ENCODE assay signal across 1 cellular context in the genomic region with DNA sequence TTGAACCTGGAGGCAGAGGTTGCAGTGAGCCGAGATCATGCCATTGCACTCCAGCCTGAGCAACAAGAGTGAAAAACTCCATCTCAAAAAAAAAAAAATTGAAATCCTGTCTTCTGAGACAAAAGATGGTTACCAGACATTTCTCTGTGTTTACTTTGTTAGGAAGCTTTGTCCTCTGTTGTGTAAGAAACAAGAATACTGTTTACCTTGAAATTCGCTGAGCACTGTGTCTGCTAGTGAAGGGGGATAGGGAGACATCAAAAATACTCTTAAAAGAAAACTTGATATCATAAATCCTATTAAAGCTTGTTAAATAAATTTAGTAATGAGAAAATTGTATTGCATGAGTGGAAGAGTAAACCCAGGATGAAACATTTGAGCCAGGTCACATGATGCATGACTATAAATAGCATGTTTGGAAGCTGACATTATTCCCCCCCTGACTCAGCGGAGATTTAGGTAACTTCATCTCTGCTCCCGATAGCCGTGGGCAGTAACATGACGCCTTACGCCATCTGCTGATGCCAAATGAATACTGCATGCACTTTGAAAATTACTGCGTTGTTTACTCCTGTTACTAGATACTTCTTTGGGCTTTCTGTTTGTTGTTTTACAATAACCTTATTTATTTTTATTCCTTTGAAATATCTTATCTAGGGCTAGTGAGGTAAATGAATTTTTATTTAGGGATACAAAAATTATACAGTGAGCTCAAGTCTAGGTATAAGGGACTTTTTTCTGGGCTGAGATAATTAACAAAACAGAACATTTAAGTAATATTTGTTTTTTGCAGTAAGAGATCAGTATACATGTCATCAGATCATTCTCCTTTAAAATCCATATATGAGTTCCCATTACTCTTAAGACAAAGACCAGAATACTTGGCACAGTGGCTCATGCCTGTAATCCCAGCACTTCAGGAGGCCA.
TF ChIP-seq lines count a peak whose summit lies in the region.

No MANE protein-coding gene starts in this region.

TF ChIP-seq in HepG2, 621 proteins besides CTCF, POLR2A, EP300 and RAD21 (continued from another document and continues in another):
- TF ChIP-seq, protein P1, sequence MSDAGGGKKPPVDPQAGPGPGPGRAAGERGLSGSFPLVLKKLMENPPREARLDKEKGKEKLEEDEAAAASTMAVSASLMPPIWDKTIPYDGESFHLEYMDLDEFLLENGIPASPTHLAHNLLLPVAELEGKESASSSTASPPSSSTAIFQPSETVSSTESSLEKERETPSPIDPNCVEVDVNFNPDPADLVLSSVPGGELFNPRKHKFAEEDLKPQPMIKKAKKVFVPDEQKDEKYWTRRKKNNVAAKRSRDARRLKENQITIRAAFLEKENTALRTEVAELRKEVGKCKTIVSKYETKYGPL (CRISPR knock-in tag; IDR thresholded peaks at IDR 0.05) = no peak
- TF ChIP-seq ZNF30 (CRISPR knock-in tag; IDR thresholded peaks at IDR 0.05) (no peak), ZNF264 (CRISPR knock-in tag; IDR thresholded peaks at IDR 0.05) (no peak), ZNF530 (CRISPR knock-in tag; IDR thresholded peaks at IDR 0.05; ENCODE audit: low read depth) (no peak), ZFAT (CRISPR knock-in tag; conservative IDR thresholded peaks at IDR 0.05) (no peak), ZNF792 (CRISPR knock-in tag; IDR thresholded peaks at IDR 0.05) (no peak), RARA (CRISPR knock-in tag; IDR thresholded peaks at IDR 0.05) (no peak), MED1 (CRISPR knock-in tag; IDR thresholded peaks at IDR 0.05) (0 out of 2 replicates have a peak, but pooled peaks have one; percentile 20), SRSF4 (IDR thresholded peaks at IDR 0.05; ENCODE audit: low read depth, low read length, poor library complexity, severe bottlenecking) (no peak), TEAD2 (CRISPR knock-in tag; IDR thresholded peaks at IDR 0.05) (no peak), RCOR2 (CRISPR knock-in tag; IDR thresholded peaks at IDR 0.05) (no peak), HMG20A (CRISPR knock-in tag; IDR thresholded peaks at IDR 0.05; ENCODE audit: borderline replicate concordance) (no peak), ZNF430 (CRISPR knock-in tag; IDR thresholded peaks at IDR 0.05) (no peak), MAZ (IDR thresholded peaks at IDR 0.05; ENCODE audit: borderline replicate concordance, low read depth, low read length) (no peak), MAZ (CRISPR knock-in tag; IDR thresholded peaks at IDR 0.05; ENCODE audit: low read depth) (no peak), CCDC6 (CRISPR knock-in tag; IDR thresholded peaks at IDR 0.05) (no peak), CREM (IDR thresholded peaks at IDR 0.05) (no peak), CREM (CRISPR knock-in tag; IDR thresholded peaks at IDR 0.05) (no peak), ZNF329 (CRISPR knock-in tag; IDR thresholded peaks at IDR 0.05; ENCODE audit: low read depth) (no peak), STAG1 (CRISPR knock-in tag; IDR thresholded peaks at IDR 0.05) (peak; percentile 94), HHEX (CRISPR knock-in tag; IDR thresholded peaks at IDR 0.05) (no peak), ZNF431 (CRISPR knock-in tag; IDR thresholded peaks at IDR 0.05; ENCODE audit: borderline replicate concordance, low read depth) (no peak), HNRNPL (IDR thresholded peaks at IDR 0.05; ENCODE audit: low read depth, low read length) (no peak), ZC3H13 (CRISPR knock-in tag; IDR thresholded peaks at IDR 0.05) (no peak), DNMT3B (CRISPR knock-in tag; conservative IDR thresholded peaks at IDR 0.05) (0 out of 2 replicates have a peak, but pooled peaks have one; percentile 64), ARID2 (CRISPR knock-in tag; IDR thresholded peaks at IDR 0.05; ENCODE audit: borderline replicate concordance) (no peak), ZNF83 (CRISPR knock-in tag; IDR thresholded peaks at IDR 0.05; ENCODE audit: borderline replicate concordance) (no peak), ZNF234 (CRISPR knock-in tag; conservative IDR thresholded peaks at IDR 0.05) (no peak), TBX2 (CRISPR knock-in tag; IDR thresholded peaks at IDR 0.05; ENCODE audit: borderline replicate concordance) (no peak), ZNF660 (CRISPR knock-in tag; IDR thresholded peaks at IDR 0.05; ENCODE audit: borderline replicate concordance, low read depth) (no peak), FOXM1 (CRISPR knock-in tag; IDR thresholded peaks at IDR 0.05) (no peak), MTF1 (CRISPR knock-in tag; IDR thresholded peaks at IDR 0.05) (no peak), MEIS1 (CRISPR knock-in tag; IDR thresholded peaks at IDR 0.05; ENCODE audit: borderline replicate concordance) (no peak), SMAD9 (CRISPR knock-in tag; IDR thresholded peaks at IDR 0.05) (no peak), TBX3 (IDR thresholded peaks at IDR 0.05; ENCODE audit: borderline replicate concordance) (no peak), NFE2L1 (CRISPR knock-in tag; IDR thresholded peaks at IDR 0.05; ENCODE audit: borderline replicate concordance) (no peak), MTA1 (CRISPR knock-in tag; IDR thresholded peaks at IDR 0.05; ENCODE audit: borderline replicate concordance) (no peak), ZNF746 (CRISPR knock-in tag; IDR thresholded peaks at IDR 0.05) (no peak), MEF2D (CRISPR knock-in tag; IDR thresholded peaks at IDR 0.05) (peak; percentile 59; the same call in 1 of the 2 replicates), YEATS2 (CRISPR knock-in tag; IDR thresholded peaks at IDR 0.05; ENCODE audit: borderline replicate concordance) (no peak), ASH2L (IDR thresholded peaks at IDR 0.05; ENCODE audit: insufficient read length, low read depth, low read length) (no peak), ARNT (IDR thresholded peaks at IDR 0.05) (no peak), ZNF510 (CRISPR knock-in tag; IDR thresholded peaks at IDR 0.05; ENCODE audit: low read depth) (no peak), ZNF7 (CRISPR knock-in tag; IDR thresholded peaks at IDR 0.05) (no peak)
- TF ChIP-seq, protein P2, sequence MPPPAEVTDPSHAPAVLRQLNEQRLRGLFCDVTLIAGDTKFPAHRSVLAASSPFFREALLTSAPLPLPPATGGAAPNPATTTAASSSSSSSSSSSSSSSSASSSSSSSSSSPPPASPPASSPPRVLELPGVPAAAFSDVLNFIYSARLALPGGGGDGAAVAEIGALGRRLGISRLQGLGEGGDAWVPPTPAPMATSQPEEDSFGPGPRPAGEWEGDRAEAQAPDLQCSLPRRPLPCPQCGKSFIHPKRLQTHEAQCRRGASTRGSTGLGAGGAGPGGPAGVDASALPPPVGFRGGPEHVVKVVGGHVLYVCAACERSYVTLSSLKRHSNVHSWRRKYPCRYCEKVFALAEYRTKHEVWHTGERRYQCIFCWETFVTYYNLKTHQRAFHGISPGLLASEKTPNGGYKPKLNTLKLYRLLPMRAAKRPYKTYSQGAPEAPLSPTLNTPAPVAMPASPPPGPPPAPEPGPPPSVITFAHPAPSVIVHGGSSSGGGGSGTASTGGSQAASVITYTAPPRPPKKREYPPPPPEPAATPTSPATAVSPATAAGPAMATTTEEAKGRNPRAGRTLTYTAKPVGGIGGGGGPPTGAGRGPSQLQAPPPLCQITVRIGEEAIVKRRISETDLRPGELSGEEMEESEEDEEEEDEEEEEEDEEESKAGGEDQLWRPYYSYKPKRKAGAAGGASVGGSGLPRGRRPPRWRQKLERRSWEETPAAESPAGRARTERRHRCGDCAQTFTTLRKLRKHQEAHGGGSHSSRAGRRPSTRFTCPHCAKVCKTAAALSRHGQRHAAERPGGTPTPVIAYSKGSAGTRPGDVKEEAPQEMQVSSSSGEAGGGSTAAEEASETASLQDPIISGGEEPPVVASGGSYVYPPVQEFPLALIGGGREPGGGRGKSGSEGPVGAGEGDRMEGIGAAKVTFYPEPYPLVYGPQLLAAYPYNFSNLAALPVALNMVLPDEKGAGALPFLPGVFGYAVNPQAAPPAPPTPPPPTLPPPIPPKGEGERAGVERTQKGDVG (CRISPR knock-in tag; IDR thresholded peaks at IDR 0.05; ENCODE audit: borderline replicate concordance) = no peak
- TF ChIP-seq, protein P3, sequence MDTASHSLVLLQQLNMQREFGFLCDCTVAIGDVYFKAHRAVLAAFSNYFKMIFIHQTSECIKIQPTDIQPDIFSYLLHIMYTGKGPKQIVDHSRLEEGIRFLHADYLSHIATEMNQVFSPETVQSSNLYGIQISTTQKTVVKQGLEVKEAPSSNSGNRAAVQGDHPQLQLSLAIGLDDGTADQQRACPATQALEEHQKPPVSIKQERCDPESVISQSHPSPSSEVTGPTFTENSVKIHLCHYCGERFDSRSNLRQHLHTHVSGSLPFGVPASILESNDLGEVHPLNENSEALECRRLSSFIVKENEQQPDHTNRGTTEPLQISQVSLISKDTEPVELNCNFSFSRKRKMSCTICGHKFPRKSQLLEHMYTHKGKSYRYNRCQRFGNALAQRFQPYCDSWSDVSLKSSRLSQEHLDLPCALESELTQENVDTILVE (CRISPR knock-in tag; IDR thresholded peaks at IDR 0.05) = no peak
- TF ChIP-seq, protein P4, sequence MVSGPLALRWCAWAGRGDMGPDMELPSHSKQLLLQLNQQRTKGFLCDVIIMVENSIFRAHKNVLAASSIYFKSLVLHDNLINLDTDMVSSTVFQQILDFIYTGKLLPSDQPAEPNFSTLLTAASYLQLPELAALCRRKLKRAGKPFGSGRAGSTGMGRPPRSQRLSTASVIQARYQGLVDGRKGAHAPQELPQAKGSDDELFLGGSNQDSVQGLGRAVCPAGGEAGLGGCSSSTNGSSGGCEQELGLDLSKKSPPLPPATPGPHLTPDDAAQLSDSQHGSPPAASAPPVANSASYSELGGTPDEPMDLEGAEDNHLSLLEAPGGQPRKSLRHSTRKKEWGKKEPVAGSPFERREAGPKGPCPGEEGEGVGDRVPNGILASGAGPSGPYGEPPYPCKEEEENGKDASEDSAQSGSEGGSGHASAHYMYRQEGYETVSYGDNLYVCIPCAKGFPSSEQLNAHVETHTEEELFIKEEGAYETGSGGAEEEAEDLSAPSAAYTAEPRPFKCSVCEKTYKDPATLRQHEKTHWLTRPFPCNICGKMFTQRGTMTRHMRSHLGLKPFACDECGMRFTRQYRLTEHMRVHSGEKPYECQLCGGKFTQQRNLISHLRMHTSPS (CRISPR knock-in tag; IDR thresholded peaks at IDR 0.05; ENCODE audit: low read depth) = no peak
- TF ChIP-seq, protein P5, sequence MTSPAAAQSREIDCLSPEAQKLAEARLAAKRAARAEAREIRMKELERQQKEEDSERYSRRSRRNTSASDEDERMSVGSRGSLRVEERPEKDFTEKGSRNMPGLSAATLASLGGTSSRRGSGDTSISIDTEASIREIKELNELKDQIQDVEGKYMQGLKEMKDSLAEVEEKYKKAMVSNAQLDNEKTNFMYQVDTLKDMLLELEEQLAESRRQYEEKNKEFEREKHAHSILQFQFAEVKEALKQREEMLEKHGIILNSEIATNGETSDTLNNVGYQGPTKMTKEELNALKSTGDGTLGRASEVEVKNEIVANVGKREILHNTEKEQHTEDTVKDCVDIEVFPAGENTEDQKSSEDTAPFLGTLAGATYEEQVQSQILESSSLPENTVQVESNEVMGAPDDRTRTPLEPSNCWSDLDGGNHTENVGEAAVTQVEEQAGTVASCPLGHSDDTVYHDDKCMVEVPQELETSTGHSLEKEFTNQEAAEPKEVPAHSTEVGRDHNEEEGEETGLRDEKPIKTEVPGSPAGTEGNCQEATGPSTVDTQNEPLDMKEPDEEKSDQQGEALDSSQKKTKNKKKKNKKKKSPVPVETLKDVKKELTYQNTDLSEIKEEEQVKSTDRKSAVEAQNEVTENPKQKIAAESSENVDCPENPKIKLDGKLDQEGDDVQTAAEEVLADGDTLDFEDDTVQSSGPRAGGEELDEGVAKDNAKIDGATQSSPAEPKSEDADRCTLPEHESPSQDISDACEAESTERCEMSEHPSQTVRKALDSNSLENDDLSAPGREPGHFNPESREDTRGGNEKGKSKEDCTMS (CRISPR knock-in tag; conservative IDR thresholded peaks at IDR 0.05) = no peak
- TF ChIP-seq, protein P6, sequence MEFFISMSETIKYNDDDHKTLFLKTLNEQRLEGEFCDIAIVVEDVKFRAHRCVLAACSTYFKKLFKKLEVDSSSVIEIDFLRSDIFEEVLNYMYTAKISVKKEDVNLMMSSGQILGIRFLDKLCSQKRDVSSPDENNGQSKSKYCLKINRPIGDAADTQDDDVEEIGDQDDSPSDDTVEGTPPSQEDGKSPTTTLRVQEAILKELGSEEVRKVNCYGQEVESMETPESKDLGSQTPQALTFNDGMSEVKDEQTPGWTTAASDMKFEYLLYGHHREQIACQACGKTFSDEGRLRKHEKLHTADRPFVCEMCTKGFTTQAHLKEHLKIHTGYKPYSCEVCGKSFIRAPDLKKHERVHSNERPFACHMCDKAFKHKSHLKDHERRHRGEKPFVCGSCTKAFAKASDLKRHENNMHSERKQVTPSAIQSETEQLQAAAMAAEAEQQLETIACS (CRISPR knock-in tag; IDR thresholded peaks at IDR 0.05) = no peak
- TF ChIP-seq, protein P7, sequence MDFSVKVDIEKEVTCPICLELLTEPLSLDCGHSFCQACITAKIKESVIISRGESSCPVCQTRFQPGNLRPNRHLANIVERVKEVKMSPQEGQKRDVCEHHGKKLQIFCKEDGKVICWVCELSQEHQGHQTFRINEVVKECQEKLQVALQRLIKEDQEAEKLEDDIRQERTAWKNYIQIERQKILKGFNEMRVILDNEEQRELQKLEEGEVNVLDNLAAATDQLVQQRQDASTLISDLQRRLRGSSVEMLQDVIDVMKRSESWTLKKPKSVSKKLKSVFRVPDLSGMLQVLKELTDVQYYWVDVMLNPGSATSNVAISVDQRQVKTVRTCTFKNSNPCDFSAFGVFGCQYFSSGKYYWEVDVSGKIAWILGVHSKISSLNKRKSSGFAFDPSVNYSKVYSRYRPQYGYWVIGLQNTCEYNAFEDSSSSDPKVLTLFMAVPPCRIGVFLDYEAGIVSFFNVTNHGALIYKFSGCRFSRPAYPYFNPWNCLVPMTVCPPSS (IDR thresholded peaks at IDR 0.05) = no peak
- TF ChIP-seq, protein P8, sequence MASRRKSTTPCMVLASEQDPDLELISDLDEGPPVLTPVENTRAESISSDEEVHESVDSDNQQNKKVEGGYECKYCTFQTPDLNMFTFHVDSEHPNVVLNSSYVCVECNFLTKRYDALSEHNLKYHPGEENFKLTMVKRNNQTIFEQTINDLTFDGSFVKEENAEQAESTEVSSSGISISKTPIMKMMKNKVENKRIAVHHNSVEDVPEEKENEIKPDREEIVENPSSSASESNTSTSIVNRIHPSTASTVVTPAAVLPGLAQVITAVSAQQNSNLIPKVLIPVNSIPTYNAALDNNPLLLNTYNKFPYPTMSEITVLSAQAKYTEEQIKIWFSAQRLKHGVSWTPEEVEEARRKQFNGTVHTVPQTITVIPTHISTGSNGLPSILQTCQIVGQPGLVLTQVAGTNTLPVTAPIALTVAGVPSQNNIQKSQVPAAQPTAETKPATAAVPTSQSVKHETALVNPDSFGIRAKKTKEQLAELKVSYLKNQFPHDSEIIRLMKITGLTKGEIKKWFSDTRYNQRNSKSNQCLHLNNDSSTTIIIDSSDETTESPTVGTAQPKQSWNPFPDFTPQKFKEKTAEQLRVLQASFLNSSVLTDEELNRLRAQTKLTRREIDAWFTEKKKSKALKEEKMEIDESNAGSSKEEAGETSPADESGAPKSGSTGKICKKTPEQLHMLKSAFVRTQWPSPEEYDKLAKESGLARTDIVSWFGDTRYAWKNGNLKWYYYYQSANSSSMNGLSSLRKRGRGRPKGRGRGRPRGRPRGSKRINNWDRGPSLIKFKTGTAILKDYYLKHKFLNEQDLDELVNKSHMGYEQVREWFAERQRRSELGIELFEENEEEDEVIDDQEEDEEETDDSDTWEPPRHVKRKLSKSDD (CRISPR knock-in tag; IDR thresholded peaks at IDR 0.05; ENCODE audit: low read depth) = no peak
- TF ChIP-seq, protein P9, sequence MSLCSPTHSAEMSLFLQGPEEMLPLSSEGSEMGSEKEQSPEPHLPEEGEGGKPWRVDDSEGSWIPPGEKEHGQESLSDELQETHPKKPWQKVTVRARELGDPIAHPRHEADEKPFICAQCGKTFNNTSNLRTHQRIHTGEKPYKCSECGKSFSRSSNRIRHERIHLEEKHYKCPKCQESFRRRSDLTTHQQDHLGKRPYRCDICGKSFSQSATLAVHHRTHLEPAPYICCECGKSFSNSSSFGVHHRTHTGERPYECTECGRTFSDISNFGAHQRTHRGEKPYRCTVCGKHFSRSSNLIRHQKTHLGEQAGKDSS (CRISPR knock-in tag; IDR thresholded peaks at IDR 0.05; ENCODE audit: borderline replicate concordance, low read depth) = no peak
